ENCODE assay signal across 8 cellular contexts in genomic region chr6:35452186-35453090, GRCh38. TPM values are rescaled to one million over a fixed set of nuclear protein-coding genes. Genes with fewer than 3 reads are reported as not detected.
DNase-seq lines count a peak whose midpoint lies in the region; ATAC-seq and TF ChIP-seq lines count a peak whose summit lies in the region.

Gene FANCE, plus strand, starts transcription at chr6:35452338. Its CDS starts 208 bp downstream, at chr6:35452546.

- H3K27me3 Mint-ChIP-seq in activated CD4-positive, alpha-beta memory T cell treated with anti-CD3 and anti-CD28 coated beads for 36 hours: no peaks in the 10 kb centered on the region

- ATAC-seq in GM19397 (IDR thresholded peaks at IDR 0.05; ENCODE audit: unreplicated experiment): peak; percentile 92
- ATAC-seq in HG03558 (IDR thresholded peaks at IDR 0.05; ENCODE audit: extremely low read depth, unreplicated experiment): peak; percentile 76

- no peaks in the 10 kb centered on the region for H3K9me3 Mint-ChIP-seq in activated CD4-positive, alpha-beta memory T cell treated with anti-CD3 and anti-CD28 coated beads for 36 hours

- H3K4me3 ChIP-seq in lower leg skin (ENCODE audit: low read depth, poor library complexity, severe bottlenecking): peak within 1 kb of the TSS; percentile 56

- peak within 1 kb of the TSS; percentile 80 for H3K4me3 Mint-ChIP-seq in activated CD4-positive, alpha-beta memory T cell treated with anti-CD3 and anti-CD28 coated beads for 36 hours

- H3K36me3 Mint-ChIP-seq in activated CD4-positive, alpha-beta memory T cell treated with anti-CD3 and anti-CD28 coated beads for 36 hours: peaks cover 15% of the 10 kb centered on the region

- 1% methylated on average over 37 to 49 of the region's 87 CpGs for WGBS in lower leg skin, 2 donors

- CTCF ChIA-PET in activated CD4-positive, alpha-beta memory T cell treated with anti-CD3 and anti-CD28 coated beads for 36 hours (lab: Charles Lee): interaction anchor here (1.1 to 8.8 kb wide), 6 partner anchors 15 to 156 kb away, joined by 3 to 219 read pairs (median 62); partner anchors contain the start of genes DEF6, PPARD and RPL10A

- H3K27ac Mint-ChIP-seq in activated CD4-positive, alpha-beta memory T cell treated with anti-CD3 and anti-CD28 coated beads for 36 hours: peak within 1 kb of the TSS; percentile 28

- DNase-seq in CD1c-positive myeloid dendritic cell (ENCODE audit: extremely low spot score): peak; percentile 95
- DNase-seq in NCI-H748 treated with DMSO at 0.1 percent for 48 hours (lab: John Stamatoyannopoulos, UW): peak; percentile 90
- peak; percentile 97 for DNase-seq in activated CD4-positive, alpha-beta memory T cell treated with anti-CD3 and anti-CD28 coated beads for 36 hours
- peak; percentile 80 to 93 for DNase-seq in dermis microvascular lymphatic vessel endothelial cell (ENCODE audit: low read depth in 2 of 2)
- DNase-seq in lower leg skin (ENCODE audit: low spot score in 2 of 2): peak; percentile 94 to 100
- DNase-seq in stimulated activated CD4-positive, alpha-beta T cell treated with anti-CD3 and anti-CD28 coated beads, Interleukin-4, amount 100 ng/mL, for 24 hours: peak; percentile 92

- intact Hi-C loops in activated CD4-positive, alpha-beta memory T cell treated with anti-CD3 and anti-CD28 coated beads for 36 hours (cut with micrococcal nuclease): loop anchor here (1.0 kb wide), 1 partner anchor 16 kb away; the partner anchor contains the start of gene RPL10A
- intact Hi-C loops in lower leg skin (cut with DNase I; ENCODE audit: low total_unique reads): loop anchor here (2.0 kb wide), 1 partner anchor 112 kb away; no protein-coding TSS in a partner anchor

- peaks cover 32% of the 10 kb centered on the region for H3K4me1 Mint-ChIP-seq in activated CD4-positive, alpha-beta memory T cell treated with anti-CD3 and anti-CD28 coated beads for 36 hours (ENCODE audit: low read depth)

- TF ChIP-seq POLR2A in lower leg skin (IDR thresholded peaks at IDR 0.05): no peak

- no peak for TF ChIP-seq CTCF in lower leg skin (IDR thresholded peaks at IDR 0.05)

- POLR2A ChIA-PET in activated CD4-positive, alpha-beta memory T cell treated with anti-CD3 and anti-CD28 coated beads for 36 hours (lab: Charles Lee): interaction anchor here (0.8 to 2.2 kb wide), 6 partner anchors 15 to 154 kb away, joined by 3 to 8 read pairs (median 4); partner anchors contain the start of gene PPARD

RNA-seq across cellular contexts. Expression of gene FANCE, which starts in this region (rescaled TPM):
- 10 to 100 TPM; 18.9 to 19.2 TPM for total RNA-seq in activated CD4-positive, alpha-beta memory T cell treated with anti-CD3 and anti-CD28 coated beads for 36 hours
- total RNA-seq in dermis microvascular lymphatic vessel endothelial cell: 10.3 and 11.1 TPM in 2 replicates
- 10 to 100 TPM; 17.5 to 36.7 (median 34.2) TPM for total RNA-seq in lower leg skin

Comparison
In these comparisons a context has a peak if more than half of its experiments do, and no peak if none do; other contexts are left out.
1. Peak in every context shown above with its lines: DNase-seq, ATAC-seq and H3K4me3 ChIP-seq.